ENCODE assay signal across 10 cellular contexts in genomic region chr5:150058480-150059126, GRCh38. TPM values are rescaled to one million over a fixed set of nuclear protein-coding genes. Genes with fewer than 3 reads are reported as not detected.
DNase-seq lines count a peak whose midpoint lies in the region; ATAC-seq lines count a peak whose summit lies in the region.
"Had no signal": no experiment of that assay in that cellular context is flagged by ENCODE, and none has a peak within 500 bp of the region (broad histone marks: within the 10 kb centered on the region; RNA-seq: fewer than 3 reads in every experiment).

No MANE protein-coding gene starts in this region.

- H3K27ac ChIP-seq in neuronal stem cell (replicated peaks; ENCODE audit: low read length): no peak overlapping the region
- H3K27ac ChIP-seq: A549 had no signal

- CTCF ChIA-PET in activated CD4-positive, alpha-beta T cell treated with anti-CD3 and anti-CD28 coated beads for 36 hours (lab: Charles Lee): no interaction called here

- H3K27ac Mint-ChIP-seq in activated CD4-positive, alpha-beta T cell treated with anti-CD3 and anti-CD28 coated beads for 36 hours: no peak overlapping the region
- peak overlapping the region; percentile 52 for H3K27ac Mint-ChIP-seq in stimulated activated memory B cell treated with anti-CD40 and anti-IgM and Interleukin-4, amounts not matched to agents 10 μg/mL and 1 μg/mL and 100 μg/mL, for 72 hours

- DNase-seq in activated CD4-positive, alpha-beta T cell treated with anti-CD3 and anti-CD28 coated beads for 36 hours: no peak
- DNase-seq in activated CD4-positive, alpha-beta T cell treated with anti-CD3 and anti-CD28 coated beads for 48 hours: no peak
- DNase-seq in SW480 (ENCODE audit: low spot score) (peak; percentile 42), glomerular visceral epithelial cell (ENCODE audit: extremely low spot score) (peak; percentile 86), neuronal stem cell (ENCODE audit: low spot score) (no peak)

- WGBS in neuronal stem cell (ENCODE audit: extremely low coverage in 2 of 2, insufficient read length in 2 of 2, insufficient replicate concordance in 1 of 2), 2 donors: no CpG with 5 or more reads among the region's 6 CpGs

- H3K36me3 ChIP-seq in neuronal stem cell (replicated peaks in 1 of 2; ENCODE audit: control insufficient read depth in 2 of 2, insufficient read depth in 2 of 2, low read length in 2 of 2): peaks cover 8 to 29% of the 10 kb centered on the region in 2 donors

- H2BK5ac ChIP-seq in neuronal stem cell (ENCODE audit: low read length): no peak overlapping the region

- H3K23ac ChIP-seq in neuronal stem cell (ENCODE audit: low read depth, low read length, poor library complexity): no peak overlapping the region

- H3K9me3 Mint-ChIP-seq in activated CD4-positive, alpha-beta T cell treated with anti-CD3 and anti-CD28 coated beads for 36 hours (ENCODE audit: low read depth): no peaks in the 10 kb centered on the region
- no peaks in the 10 kb centered on the region for H3K9me3 Mint-ChIP-seq in stimulated activated memory B cell treated with anti-CD40 and anti-IgM and Interleukin-4, amounts not matched to agents 10 μg/mL and 1 μg/mL and 100 μg/mL, for 72 hours

- H3K27me3 ChIP-seq in neuronal stem cell (ENCODE audit: control insufficient read depth in 3 of 3, insufficient read depth in 3 of 3, low read depth in 1 of 3, low read length in 3 of 3): peaks cover 0 to 3% (median 0%) of the 10 kb centered on the region in 3 experiments

- H3K36me3 Mint-ChIP-seq in activated CD4-positive, alpha-beta T cell treated with anti-CD3 and anti-CD28 coated beads for 36 hours (ENCODE audit: low read depth): peaks cover 5% of the 10 kb centered on the region
- peaks cover 19% of the 10 kb centered on the region for H3K36me3 Mint-ChIP-seq in stimulated activated memory B cell treated with anti-CD40 and anti-IgM and Interleukin-4, amounts not matched to agents 10 μg/mL and 1 μg/mL and 100 μg/mL, for 72 hours

- no peak overlapping the region for H3K4ac ChIP-seq in neuronal stem cell (ENCODE audit: low read length)

- H2AFZ ChIP-seq in neuronal stem cell (ENCODE audit: low read length): no peak overlapping the region

- intact Hi-C loops in activated CD4-positive, alpha-beta T cell treated with anti-CD3 and anti-CD28 coated beads for 36 hours (cut with DNase I, micrococcal nuclease): no loop called here

- POLR2A ChIA-PET in activated CD4-positive, alpha-beta T cell treated with anti-CD3 and anti-CD28 coated beads for 36 hours (lab: Charles Lee): no interaction called here

- no peak overlapping the region for H3K4me3 Mint-ChIP-seq in activated CD4-positive, alpha-beta T cell treated with anti-CD3 and anti-CD28 coated beads for 36 hours
- H3K4me3 Mint-ChIP-seq in stimulated activated memory B cell treated with anti-CD40 and anti-IgM and Interleukin-4, amounts not matched to agents 10 μg/mL and 1 μg/mL and 100 μg/mL, for 72 hours: no peak overlapping the region

- H3K4me3 ChIP-seq in neuronal stem cell (ENCODE audit: low read length in 2 of 2): no peak overlapping the region
- H3K4me3 ChIP-seq: A549 had no signal

- no peak overlapping the region for H3K9ac ChIP-seq in neuronal stem cell (ENCODE audit: low read depth, low read length, poor library complexity)

- no peak overlapping the region for H2BK12ac ChIP-seq in neuronal stem cell (ENCODE audit: low read length)

- no peaks in the 10 kb centered on the region for H3K4me1 Mint-ChIP-seq in activated CD4-positive, alpha-beta T cell treated with anti-CD3 and anti-CD28 coated beads for 36 hours
- H3K4me1 Mint-ChIP-seq in stimulated activated memory B cell treated with anti-CD40 and anti-IgM and Interleukin-4, amounts not matched to agents 10 μg/mL and 1 μg/mL and 100 μg/mL, for 72 hours: peaks cover 11% of the 10 kb centered on the region

- H4K8ac ChIP-seq in neuronal stem cell (ENCODE audit: low read depth, low read length): no peak overlapping the region

- H3K4me2 ChIP-seq in neuronal stem cell (ENCODE audit: insufficient read depth, low read length, poor library complexity, severe bottlenecking): no peak overlapping the region
- H3K4me2 ChIP-seq: A549 had no signal

- no peak overlapping the region for H4K91ac ChIP-seq in neuronal stem cell (ENCODE audit: low read depth, low read length, poor library complexity)

- no peak overlapping the region for H2BK15ac ChIP-seq in neuronal stem cell (ENCODE audit: low read length)

- no peaks in the 10 kb centered on the region for H3K27me3 Mint-ChIP-seq in activated CD4-positive, alpha-beta T cell treated with anti-CD3 and anti-CD28 coated beads for 36 hours
- H3K27me3 Mint-ChIP-seq in stimulated activated memory B cell treated with anti-CD40 and anti-IgM and Interleukin-4, amounts not matched to agents 10 μg/mL and 1 μg/mL and 100 μg/mL, for 72 hours: no peaks in the 10 kb centered on the region

- H3K9me3 ChIP-seq in neuronal stem cell (replicated peaks in 1 of 2; ENCODE audit: control insufficient read depth in 2 of 2, insufficient read depth in 1 of 2, low read depth in 1 of 2, low read length in 2 of 2): no peaks in the 10 kb centered on the region
- H3K9me3 ChIP-seq: A549 had no signal

- no peak overlapping the region for H2AK5ac ChIP-seq in neuronal stem cell (ENCODE audit: low read depth, low read length)

- H3K4me1 ChIP-seq in neuronal stem cell (ENCODE audit: control insufficient read depth in 2 of 2, insufficient read depth in 1 of 2, low read depth in 1 of 2, low read length in 2 of 2): no peaks in the 10 kb centered on the region
- H3K4me1 ChIP-seq: A549 had no signal

- no peak overlapping the region for H3K18ac ChIP-seq in neuronal stem cell (ENCODE audit: low read length)

- ATAC-seq in activated CD4-positive, alpha-beta T cell treated with anti-CD3 and anti-CD28 coated beads for 36 hours: peak; percentile 63
- no peak for ATAC-seq in stimulated activated memory B cell treated with anti-CD40 and anti-IgM and Interleukin-4, amounts not matched to agents 10 μg/mL and 1 μg/mL and 100 μg/mL, for 72 hours
- ATAC-seq in HG02885 (IDR thresholded peaks at IDR 0.05; ENCODE audit: poor library complexity, unreplicated experiment): no peak
- ATAC-seq in GM21528 (IDR thresholded peaks at IDR 0.05; ENCODE audit: low FRiP score, unreplicated experiment): no peak

- no peak overlapping the region for H3K14ac ChIP-seq in neuronal stem cell (ENCODE audit: low read length)

- H2BK120ac ChIP-seq in neuronal stem cell (ENCODE audit: low read depth, low read length): no peak overlapping the region

- no peaks in the 10 kb centered on the region for H3K79me1 ChIP-seq in neuronal stem cell (ENCODE audit: low read depth, low read length)

RNA-seq across cellular contexts. Expression of gene CSF1R, which starts 27.8 kb away (rescaled TPM):
- under 1 TPM; 0.41 to 0.76 TPM for total RNA-seq in activated CD4-positive, alpha-beta T cell treated with anti-CD3 and anti-CD28 coated beads for 36 hours
- polyA plus RNA-seq in neuronal stem cell (2013, experiment 1 of 2): not detected
- polyA plus RNA-seq in neuronal stem cell (2013, experiment 2 of 2): not detected
- total RNA-seq: progenitor cell of endocrine pancreas had no signal

RNA-seq across cellular contexts. Expression of gene HMGXB3, which starts 58.1 kb away (rescaled TPM):
- 10 to 100 TPM; 27.2 to 30.5 TPM for total RNA-seq in activated CD4-positive, alpha-beta T cell treated with anti-CD3 and anti-CD28 coated beads for 36 hours
- 17.8 TPM for polyA plus RNA-seq in neuronal stem cell (2013, experiment 1 of 2)
- polyA plus RNA-seq in neuronal stem cell (2013, experiment 2 of 2): 17.2 TPM

RNA-seq across cellular contexts. Expression of gene TIGD6, which starts 58.1 kb away (rescaled TPM):
- total RNA-seq in activated CD4-positive, alpha-beta T cell treated with anti-CD3 and anti-CD28 coated beads for 36 hours: 1 to 10 TPM; 2.5 to 2.6 TPM
- 4.2 TPM for polyA plus RNA-seq in neuronal stem cell (2013, experiment 1 of 2)
- 3.6 TPM for polyA plus RNA-seq in neuronal stem cell (2013, experiment 2 of 2)

Comparison
In these comparisons a context has a peak if more than half of its experiments do, and no peak if none do; other contexts are left out.
1. DNase-seq: peak in SW480 (single experiment) and glomerular visceral epithelial cell (single experiment); none in activated CD4-positive, alpha-beta T cell treated with anti-CD3 and anti-CD28 coated beads for 36 hours (single experiment), activated CD4-positive, alpha-beta T cell treated with anti-CD3 and anti-CD28 coated beads for 48 hours (single experiment) and neuronal stem cell (single experiment).